In genomic region chr22:50317178-50317577, GRCh38 we compare ENCODE assay signal across 26 cellular contexts. TPM values are rescaled to one million over a fixed set of nuclear protein-coding genes. Genes with fewer than 3 reads are reported as not detected.
DNase-seq lines count a peak whose midpoint lies in the region; ATAC-seq and TF ChIP-seq lines count a peak whose summit lies in the region.
"Had no signal": no experiment of that assay in that cellular context is flagged by ENCODE, and none has a peak within 500 bp of the region (broad histone marks: within the 10 kb centered on the region; RNA-seq: fewer than 3 reads in every experiment).

No MANE protein-coding gene starts in this region.

- TF ChIP-seq CTCF in SK-N-SH (IDR thresholded peaks at IDR 0.05) (no peak), HEK293 (tag by site-specific recombination; IDR thresholded peaks at IDR 0.05) (no peak), hepatocyte (IDR thresholded peaks at IDR 0.05; ENCODE audit: poor library complexity) (no peak), upper lobe of right lung (IDR thresholded peaks at IDR 0.05) (no peak), lower leg skin (IDR thresholded peaks at IDR 0.05) (no peak)

- DNase-seq in SK-N-SH, result peak; percentile 37
- DNase-seq in hepatocyte (ENCODE audit: low spot score), result peak; percentile 3
- peak; percentile 55 for DNase-seq in upper lobe of right lung
- no peak for DNase-seq in DMS79 (lab: John Stamatoyannopoulos, UW)
- DNase-seq in lower leg skin (ENCODE audit: low spot score in 2 of 2), result no peak
- no peak for DNase-seq in T-helper 2 cell
- DNase-seq: activated B cell treated with CpG ODN at 0.5 μM for 24 hours; activated CD4-positive, alpha-beta T cell treated with anti-CD3 and anti-CD28 coated beads, Interleukin-2, amount 10 ng/mL, durations not matched to agents 7 days and 5 days; activated effector memory CD4-positive, alpha-beta T cell treated with anti-CD3 and anti-CD28 coated beads, Interleukin-2, amount 50 U/mL, for 16 hours; activated naive CD8-positive, alpha-beta T cell treated with anti-CD3 and anti-CD28 coated beads, Interleukin-2, amount 10 ng/mL, durations not matched to agents 7 days and 5 days; aorta; hippocampal formation; MG63; NCI-H1930; NCI-H524; Peyer's patch; spleen; stimulated activated CD4-positive, alpha-beta T cell treated with anti-CD3 and anti-CD28 coated beads, Interleukin-2, amount 100 ng/mL, for 24 hours; stimulated activated naive CD8-positive, alpha-beta T cell treated with anti-CD3 and anti-CD28 coated beads, Interleukin-15, Interleukin-2, amounts not matched to agents 100 U/mL and 50 U/mL, for 24 hours; T-cell had no signal

- H2AFZ ChIP-seq in SK-N-SH (ENCODE audit: low read depth) (no peak overlapping the region), hepatocyte (no peak overlapping the region)

- H3K27ac ChIP-seq in SK-N-SH (ENCODE audit: low read depth in 2 of 2, low read length in 1 of 2) (no peak overlapping the region), HEK293 (ENCODE audit: extremely low read depth, low read depth, low read length) (no peak overlapping the region), hepatocyte (no peak overlapping the region), upper lobe of right lung (no peak overlapping the region)
- H3K27ac ChIP-seq: A549, gastroesophageal sphincter, KMS-11, right lobe of liver had no signal

- H3K9ac ChIP-seq in SK-N-SH, result no peak overlapping the region
- H3K9ac ChIP-seq: KMS-11 had no signal

- no peak for TF ChIP-seq POLR2A in lower leg skin (IDR thresholded peaks at IDR 0.05)

- no peak for ATAC-seq in SK-N-SH treated with all-trans-retinoic acid at 6 μM for 48 hours
- no peak for ATAC-seq in upper lobe of right lung
- ATAC-seq: A549; gastroesophageal sphincter; right lobe of liver; stimulated activated naive CD8-positive, alpha-beta T cell treated with anti-CD3 and anti-CD28 coated beads, Interleukin-15, Interleukin-2, amounts not matched to agents 100 U/mL and 50 U/mL, for 24 hours; T-cell had no signal

- no peaks in the 10 kb centered on the region for H3K9me3 ChIP-seq in SK-N-SH
- no peaks in the 10 kb centered on the region for H3K9me3 ChIP-seq in HEK293 (ENCODE audit: control insufficient read depth, insufficient read depth, low read depth, low read length)
- no peaks in the 10 kb centered on the region for H3K9me3 ChIP-seq in hepatocyte (ENCODE audit: low read depth)
- H3K9me3 ChIP-seq in upper lobe of right lung, result no peaks in the 10 kb centered on the region
- H3K9me3 ChIP-seq: A549, gastroesophageal sphincter, MG63, Peyer's patch, right lobe of liver, spleen had no signal

- H3K27me3 ChIP-seq in SK-N-SH (ENCODE audit: insufficient read depth), result no peaks in the 10 kb centered on the region
- H3K27me3 ChIP-seq in hepatocyte, result no peaks in the 10 kb centered on the region
- H3K27me3 ChIP-seq in upper lobe of right lung, result no peaks in the 10 kb centered on the region
- H3K27me3 ChIP-seq: gastroesophageal sphincter, MG63, Peyer's patch, right lobe of liver, spleen had no signal

- H3K4me3 ChIP-seq in SK-N-SH (ENCODE audit: low read depth in 2 of 2, low read length in 1 of 2) (no peak overlapping the region), HEK293 (ENCODE audit: low read depth, low read length) (no peak overlapping the region), hepatocyte (no peak overlapping the region), upper lobe of right lung (no peak overlapping the region), lower leg skin (ENCODE audit: low read depth, poor library complexity, severe bottlenecking) (no peak overlapping the region)
- H3K4me3 ChIP-seq: A549, gastroesophageal sphincter, MG63, Peyer's patch, right lobe of liver, spleen had no signal

- no peak for TF ChIP-seq RAD21 in SK-N-SH (IDR thresholded peaks at IDR 0.05; ENCODE audit: low read length)

- TF ChIP-seq EP300 in SK-N-SH (IDR thresholded peaks at IDR 0.05; ENCODE audit: borderline replicate concordance in 1 of 2, low read depth in 1 of 2, low read length in 1 of 2), result no peak

- intact Hi-C loops in upper lobe of right lung (cut with DNase I) (no loop called here), lower leg skin (cut with DNase I; ENCODE audit: low total_unique reads) (no loop called here)

- CTCF ChIA-PET in SK-N-SH (lab: Yijun Ruan, JAX), result interaction anchor here (0.8 to 2.5 kb wide), 4 partner anchors 10 to 209 kb away, joined by 3 to 17 read pairs (median 6); partner anchors contain the start of genes DENND6B and SCO2
- CTCF ChIA-PET in HEK293 (lab: Yijun Ruan, JAX), result interaction anchor here (1.2 to 1.5 kb wide), 3 partner anchors 9 to 41 kb away, joined by 3 to 5 read pairs (median 4); partner anchors contain the start of gene DENND6B

- POLR2A ChIA-PET in SK-N-SH (lab: Yijun Ruan, JAX) (interaction anchor here (1.0 kb wide), 1 partner anchor 75 kb away, joined by 3 read pairs; no protein-coding TSS in a partner anchor), HEK293 (lab: Yijun Ruan, JAX) (interaction anchor here (0.5 to 2.2 kb wide), 2 partner anchors 10 to 47 kb away, joined by 3 to 11 read pairs; partner anchors contain the start of genes MAPK11 and PLXNB2)

- no peaks in the 10 kb centered on the region for H3K79me2 ChIP-seq in SK-N-SH (ENCODE audit: insufficient read depth)
- H3K79me2 ChIP-seq in hepatocyte, result no peaks in the 10 kb centered on the region

- no peaks in the 10 kb centered on the region for H4K20me1 ChIP-seq in SK-N-SH (ENCODE audit: insufficient read depth)
- H4K20me1 ChIP-seq in hepatocyte (ENCODE audit: insufficient read depth, poor library complexity, severe bottlenecking), result no peaks in the 10 kb centered on the region

- H3F3A ChIP-seq in SK-N-SH (replicated peaks; ENCODE audit: insufficient read depth), result no peaks in the 10 kb centered on the region

- H3K9me2 ChIP-seq in SK-N-SH (no peaks in the 10 kb centered on the region), hepatocyte (replicated peaks; ENCODE audit: insufficient read depth) (no peaks in the 10 kb centered on the region)

- H3K36me3 ChIP-seq in SK-N-SH (replicated peaks in 1 of 2; ENCODE audit: control insufficient read depth in 1 of 2, insufficient read depth in 2 of 2, low read length in 1 of 2), result no peaks in the 10 kb centered on the region
- H3K36me3 ChIP-seq in HEK293 (ENCODE audit: control insufficient read depth in 2 of 2, insufficient read depth in 1 of 2, low read length in 2 of 2), result no peaks in the 10 kb centered on the region
- no peaks in the 10 kb centered on the region for H3K36me3 ChIP-seq in hepatocyte (replicated peaks; ENCODE audit: insufficient read depth, low read depth)
- no peaks in the 10 kb centered on the region for H3K36me3 ChIP-seq in upper lobe of right lung
- H3K36me3 ChIP-seq: MG63, Peyer's patch, right lobe of liver had no signal

- no peaks in the 10 kb centered on the region for H3K4me1 ChIP-seq in SK-N-SH (ENCODE audit: control insufficient read depth in 1 of 2, insufficient read depth in 2 of 2, low read depth in 1 of 2, low read length in 1 of 2)
- H3K4me1 ChIP-seq in HEK293 (ENCODE audit: control insufficient read depth, insufficient read depth, low read length), result no peaks in the 10 kb centered on the region
- no peaks in the 10 kb centered on the region for H3K4me1 ChIP-seq in hepatocyte (ENCODE audit: insufficient read depth)
- H3K4me1 ChIP-seq in upper lobe of right lung, result peaks cover 14% of the 10 kb centered on the region

- H3K4me2 ChIP-seq in SK-N-SH (no peak overlapping the region), hepatocyte (no peak overlapping the region)
- H3K4me2 ChIP-seq: A549, KMS-11 had no signal

- 100% methylated on average over 1 of the region's 9 CpGs for WGBS in SK-N-SH (ENCODE audit: low lambda C conversion rate)
- 94% methylated on average over 9 of the region's 9 CpGs for WGBS in hepatocyte (ENCODE audit: low lambda C conversion rate, missing lambda C conversion rate)
- WGBS in lower leg skin, 2 donors, result 71 to 75% methylated on average over 7 to 9 of the region's 9 CpGs

TF ChIP-seq in SK-N-SH, 30 proteins besides CTCF, POLR2A, EP300 and RAD21 (continues in another document):
- TF ChIP-seq TEAD4 (IDR thresholded peaks at IDR 0.05; ENCODE audit: borderline replicate concordance, insufficient read depth), result no peak

TF ChIP-seq in SK-N-SH treated with all-trans-retinoic acid at 6 μM for 48 hours, 23 proteins besides CTCF, POLR2A, EP300 and RAD21:
- TF ChIP-seq CSDC2 (CRISPR knock-in tag; IDR thresholded peaks at IDR 0.05), result no peak
- no peak for TF ChIP-seq PPARA (CRISPR knock-in tag; IDR thresholded peaks at IDR 0.05; ENCODE audit: borderline replicate concordance)

TF ChIP-seq in HEK293, 187 proteins besides CTCF, POLR2A, EP300 and RAD21 (continues in another document):
- no peak for TF ChIP-seq KLF7 (tag by site-specific recombination; IDR thresholded peaks at IDR 0.05; ENCODE audit: borderline replicate concordance)

RNA-seq across cellular contexts. Expression of gene DENND6B, which starts 9.6 kb away (rescaled TPM):
- polyA plus RNA-seq in SK-N-SH (2012; rRNA removed), result 5.6 and 5.8 TPM in 2 replicates
- polyA plus RNA-seq in SK-N-SH (2012; cell fraction: cytosol; rRNA removed), result 1.2 and 2.3 TPM in 2 replicates
- polyA plus RNA-seq in SK-N-SH (2012; cell fraction: nucleus; rRNA removed), result 27.5 and 30.6 TPM in 2 replicates
- 3.1 and 3.3 TPM in 2 replicates for total RNA-seq in hepatocyte
- polyA plus RNA-seq in hepatocyte, result 8.7 and 9.0 TPM in 2 replicates
- 9.3 TPM for total RNA-seq in upper lobe of right lung
- 1 to 10 TPM in 3 of 4 donors, under 1 TPM in 1; 0.97 to 8.8 (median 6.5) TPM for total RNA-seq in lower leg skin

RNA-seq across cellular contexts. Expression of gene PLXNB2, which starts 9.7 kb away (rescaled TPM):
- polyA plus RNA-seq in SK-N-SH (2012; rRNA removed) (85.8 and 108 TPM in 2 replicates), hepatocyte (147 and 158 TPM in 2 replicates)
- polyA plus RNA-seq in SK-N-SH (2012; cell fraction: cytosol; rRNA removed), result 38.1 and 61.2 TPM in 2 replicates
- polyA plus RNA-seq in SK-N-SH (2012; cell fraction: nucleus; rRNA removed), result 385 and 523 TPM in 2 replicates
- total RNA-seq in hepatocyte (91.4 and 113 TPM in 2 replicates), upper lobe of right lung (308 TPM), lower leg skin (100 to 1,000 TPM; 105 to 199 (median 155) TPM)

RNA-seq across cellular contexts. Expression of gene PPP6R2, which starts 25.9 kb away (rescaled TPM):
- polyA plus RNA-seq in SK-N-SH (2012; rRNA removed) (45.1 and 45.7 TPM in 2 replicates), hepatocyte (44.1 and 47.0 TPM in 2 replicates)
- polyA plus RNA-seq in SK-N-SH (2012; cell fraction: cytosol; rRNA removed), result 19.7 and 29.4 TPM in 2 replicates
- polyA plus RNA-seq in SK-N-SH (2012; cell fraction: nucleus; rRNA removed), result 132 and 167 TPM in 2 replicates
- total RNA-seq in hepatocyte (43.9 and 57.9 TPM in 2 replicates), upper lobe of right lung (54.0 TPM), lower leg skin (10 to 100 TPM; 32.0 to 56.3 (median 50.9) TPM)

RNA-seq across cellular contexts. Expression of gene MAPK11, which starts 47.0 kb away (rescaled TPM):
- polyA plus RNA-seq in SK-N-SH (2012; rRNA removed) (36.0 and 38.3 TPM in 2 replicates), hepatocyte (0.62 and 1.1 TPM in 2 replicates)
- polyA plus RNA-seq in SK-N-SH (2012; cell fraction: cytosol; rRNA removed), result 9.2 and 14.0 TPM in 2 replicates
- 182 and 260 TPM in 2 replicates for polyA plus RNA-seq in SK-N-SH (2012; cell fraction: nucleus; rRNA removed)
- total RNA-seq in hepatocyte (1.4 and 2.3 TPM in 2 replicates), upper lobe of right lung (26.1 TPM), lower leg skin (1 to 10 TPM in 3 of 4 donors, under 1 TPM in 1; 0.65 to 8.1 (median 2.9) TPM)

RNA-seq across cellular contexts. Expression of gene MAPK12, which starts 55.7 kb away (rescaled TPM):
- polyA plus RNA-seq in SK-N-SH (2012; rRNA removed) (118 TPM in 2 replicates), hepatocyte (33.8 and 51.4 TPM in 2 replicates)
- polyA plus RNA-seq in SK-N-SH (2012; cell fraction: cytosol; rRNA removed), result 43.8 and 58.3 TPM in 2 replicates
- polyA plus RNA-seq in SK-N-SH (2012; cell fraction: nucleus; rRNA removed), result 480 and 590 TPM in 2 replicates
- total RNA-seq in hepatocyte (12.5 and 13.8 TPM in 2 replicates), upper lobe of right lung (22.2 TPM), lower leg skin (1 to 10 TPM in 3 of 4 donors, under 1 TPM in 1; 0.99 to 3.5 (median 1.8) TPM)

Comparison
In these comparisons a context has a peak if more than half of its experiments do, and no peak if none do; other contexts are left out.
1. DNase-seq: peak in SK-N-SH (single experiment), hepatocyte (single experiment) and upper lobe of right lung (single experiment); none in DMS79 (single experiment), lower leg skin (0 of 2) and T-helper 2 cell (0 of 5).